In the genomic region with DNA sequence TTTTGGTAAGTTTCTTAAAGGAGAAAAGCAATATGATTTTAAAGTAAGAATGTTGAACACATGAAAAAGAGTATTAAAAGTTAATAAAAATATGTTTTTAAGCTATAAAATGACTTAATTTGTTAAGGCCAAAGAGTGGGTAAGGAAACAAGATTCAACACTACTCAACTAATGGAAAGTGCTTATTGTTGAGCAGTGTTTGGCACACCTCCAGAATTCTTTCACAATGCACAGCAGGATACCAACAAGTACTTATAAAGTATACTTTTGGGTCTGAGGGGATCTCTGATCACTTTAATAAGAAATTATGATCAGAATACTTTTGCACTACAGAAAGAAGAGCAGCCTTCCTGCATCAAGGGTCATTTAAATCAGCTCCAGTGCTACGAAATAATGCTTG, we compare ENCODE assay signal across 14 cellular contexts. TPM values are rescaled to one million over a fixed set of nuclear protein-coding genes. Genes with fewer than 3 reads are reported as not detected.
A peak's percentile ranks its signal among the peaks of the same experiment; 100 is the strongest.
DNase-seq lines count a peak whose midpoint lies in the region; FAIRE-seq and TF ChIP-seq lines count a peak whose summit lies in the region.
"Had no signal": no experiment of that assay in that cellular context is flagged by ENCODE, and none has a peak within 500 bp of the region (broad histone marks: within the 10 kb centered on the region; RNA-seq: fewer than 3 reads in every experiment).

No MANE protein-coding gene starts in this region.

- no peaks in the 10 kb centered on the region for H3K36me3 ChIP-seq in kidney (ENCODE audit: control insufficient read depth in 1 of 2, insufficient read depth in 2 of 2, low read length in 2 of 2)
- H3K36me3 ChIP-seq: suprapubic skin had no signal

- in situ Hi-C loops in SK-MEL-5 (cut with HindIII; ENCODE audit: low pct_unique_long_range_greater_than_20kb, low sequenced_read_pairs): no loop called here

- H3K4me3 ChIP-seq in fibroblast of pulmonary artery (replicated peaks; ENCODE audit: low read depth, low read length): no peak overlapping the region
- no peak overlapping the region for H3K4me3 ChIP-seq in kidney (ENCODE audit: low read length in 2 of 2)
- H3K4me3 ChIP-seq: suprapubic skin had no signal

- no peak overlapping the region for H3K27ac ChIP-seq in kidney (ENCODE audit: low read depth in 2 of 2, low read length in 2 of 2)
- H3K27ac ChIP-seq: foreskin keratinocyte, suprapubic skin had no signal

- intact Hi-C loops in kidney (cut with DNase I): no loop called here

- H3K9ac ChIP-seq in kidney (ENCODE audit: low read length in 2 of 2): no peak overlapping the region

- H3K4me1 ChIP-seq in kidney (ENCODE audit: control insufficient read depth in 1 of 2, insufficient read depth in 1 of 2, low read depth in 1 of 2, low read length in 2 of 2): peaks cover 0 to 3% of the 10 kb centered on the region in 2 donors

- TF ChIP-seq CTCF in fibroblast of pulmonary artery (IDR thresholded peaks at IDR 0.05; ENCODE audit: low read length, missing control alignments) (no peak), kidney (IDR thresholded peaks at IDR 0.05; ENCODE audit: borderline replicate concordance, extremely low read depth, insufficient read depth) (no peak)

- H3K9me3 ChIP-seq in kidney (ENCODE audit: control insufficient read depth in 1 of 2, low read length in 2 of 2): no peaks in the 10 kb centered on the region
- H3K9me3 ChIP-seq: suprapubic skin had no signal

- no peak for FAIRE-seq in kidney (lab: Jason Lieb, UNC)
- FAIRE-seq: keratinocyte had no signal

- DNase-seq in Ammon's horn (ENCODE audit: low spot score) (peak; percentile 56), HCEC 1CT (peak; percentile 23), SK-MEL-5 (ENCODE audit: low read depth, low spot score) (peak; percentile 21), fibroblast of pulmonary artery (ENCODE audit: low read depth) (peak; percentile 82), NK-92 (lab: John Stamatoyannopoulos, UW; ENCODE audit: unreplicated experiment) (no peak), epidermal melanocyte (ENCODE audit: insufficient read length, low spot score) (no peak), islet precursor cell (no peak), kidney (no peak)
- DNase-seq: activated CD8-positive, alpha-beta T cell treated with anti-CD3 and anti-CD28 coated beads, Interleukin-2, amount 10 ng/mL, durations not matched to agents 7 days and 5 days; foreskin keratinocyte; naive thymus-derived CD8-positive, alpha-beta T cell; NCI-H2107 had no signal

RNA-seq across cellular contexts. Expression of a gene that starts 5.9 kb away (rescaled TPM):
- 218 and 221 TPM in 2 replicates for total RNA-seq in SK-MEL-5 (2014; rRNA removed; shearing (Covaris generic))
- 278 and 347 TPM in 2 replicates for polyA plus RNA-seq in SK-MEL-5 (2015; cell fraction: cytosol; rRNA removed)
- polyA plus RNA-seq in SK-MEL-5 (2015; cell fraction: nucleus; rRNA removed): 67.8 and 70.2 TPM in 2 replicates
- 145 TPM for total RNA-seq in kidney
- 91.2 TPM for polyA plus RNA-seq in kidney (ENCODE audit: insufficient read depth, low read depth, low replicate concordance)

Comparison
In these comparisons a context has a peak if more than half of its experiments do, and no peak if none do; other contexts are left out.
1. DNase-seq: peak in Ammon's horn (single experiment), HCEC 1CT (single experiment), SK-MEL-5 (single experiment) and fibroblast of pulmonary artery (single experiment); none in NK-92 (single experiment), epidermal melanocyte (single experiment), islet precursor cell (single experiment) and kidney (single experiment).